In genomic region chr4:8766610-8767009, GRCh38 we compare ENCODE assay signal across 21 cellular contexts.
"Had no signal": no experiment of that assay in that cellular context is flagged by ENCODE, and none has a peak within 500 bp of the region (broad histone marks: within the 10 kb centered on the region; RNA-seq: fewer than 3 reads in every experiment).

No MANE protein-coding gene starts in this region.

- H3K36me3 Mint-ChIP-seq: activated naive CD8-positive, alpha-beta T cell; naive B cell had no signal

- H3K36me3 ChIP-seq: neutrophil, SJSA1, upper lobe of left lung had no signal

- H3K79me2 ChIP-seq: parathyroid adenoma had no signal

- H3K4me1 ChIP-seq: body of pancreas, parathyroid adenoma, SJSA1, upper lobe of left lung had no signal

- ATAC-seq: activated T-helper 17 cell treated with anti-CD3 and anti-CD28 coated beads, Interleukin-2, amount 50 U/mL, for 72 hours; body of pancreas had no signal

- H3K27ac ChIP-seq: body of pancreas, neutrophil, parathyroid adenoma, SJSA1, upper lobe of left lung had no signal

- H3K27me3 ChIP-seq: body of pancreas, neutrophil, SJSA1, upper lobe of left lung had no signal

- H3K4me3 ChIP-seq: body of pancreas, SJSA1, upper lobe of left lung had no signal

- H3K9me3 ChIP-seq: body of pancreas, neutrophil, SJSA1, upper lobe of left lung had no signal

- H3K27me3 Mint-ChIP-seq: activated naive CD8-positive, alpha-beta T cell; activated T-helper 17 cell treated with anti-CD3 and anti-CD28 coated beads, Interleukin-2, amount 50 U/mL, for 72 hours; naive B cell had no signal

- H3K9ac ChIP-seq: parathyroid adenoma had no signal

- H3K9me3 Mint-ChIP-seq: activated T-helper 17 cell treated with anti-CD3 and anti-CD28 coated beads, Interleukin-2, amount 50 U/mL, for 72 hours; T-helper 2 cell treated with Interferon-gamma antibody and Interleukin-4, amounts not matched to agents 5 μg/mL and 100 μg/mL, for 36 hours had no signal

- DNase-seq: activated CD4-positive, alpha-beta T cell treated with anti-CD3 and anti-CD28 coated beads for 1 hour; activated CD4-positive, alpha-beta T cell treated with anti-CD3 and anti-CD28 coated beads, Interleukin-2, amount 50 U/mL, for 4 hours; amniotic stem cell; central memory CD4-positive, alpha-beta T cell; cortex of kidney; effector CD4-positive, alpha-beta T cell; foreskin fibroblast; kidney glomerular epithelial cell; naive B cell; stimulated activated CD4-positive, alpha-beta T cell treated with anti-CD3 and anti-CD28 coated beads, Interleukin-4, amount 100 ng/mL, for 4 hours; stimulated activated CD8-positive, alpha-beta memory T cell treated with anti-CD3 and anti-CD28 coated beads, Interleukin-4, amount 100 ng/mL, for 48 hours; stimulated activated naive CD4-positive, alpha-beta T cell treated with Interleukin-2 at 50 U/mL for 16 hours; SW 1271; upper lobe of left lung had no signal

- H3K4me1 Mint-ChIP-seq: activated T-helper 17 cell treated with anti-CD3 and anti-CD28 coated beads, Interleukin-2, amount 50 U/mL, for 72 hours had no signal

- H2AFZ ChIP-seq: parathyroid adenoma had no signal

- H3K27ac Mint-ChIP-seq: activated naive CD8-positive, alpha-beta T cell; activated T-helper 17 cell treated with anti-CD3 and anti-CD28 coated beads, Interleukin-2, amount 50 U/mL, for 72 hours; naive B cell; T-helper 2 cell treated with Interferon-gamma antibody and Interleukin-4, amounts not matched to agents 5 μg/mL and 100 μg/mL, for 36 hours had no signal

- H3K4me3 Mint-ChIP-seq: activated naive CD8-positive, alpha-beta T cell; activated T-helper 17 cell treated with anti-CD3 and anti-CD28 coated beads, Interleukin-2, amount 50 U/mL, for 72 hours; naive B cell; T-helper 2 cell treated with Interferon-gamma antibody and Interleukin-4, amounts not matched to agents 5 μg/mL and 100 μg/mL, for 36 hours had no signal
